In the genomic region with DNA sequence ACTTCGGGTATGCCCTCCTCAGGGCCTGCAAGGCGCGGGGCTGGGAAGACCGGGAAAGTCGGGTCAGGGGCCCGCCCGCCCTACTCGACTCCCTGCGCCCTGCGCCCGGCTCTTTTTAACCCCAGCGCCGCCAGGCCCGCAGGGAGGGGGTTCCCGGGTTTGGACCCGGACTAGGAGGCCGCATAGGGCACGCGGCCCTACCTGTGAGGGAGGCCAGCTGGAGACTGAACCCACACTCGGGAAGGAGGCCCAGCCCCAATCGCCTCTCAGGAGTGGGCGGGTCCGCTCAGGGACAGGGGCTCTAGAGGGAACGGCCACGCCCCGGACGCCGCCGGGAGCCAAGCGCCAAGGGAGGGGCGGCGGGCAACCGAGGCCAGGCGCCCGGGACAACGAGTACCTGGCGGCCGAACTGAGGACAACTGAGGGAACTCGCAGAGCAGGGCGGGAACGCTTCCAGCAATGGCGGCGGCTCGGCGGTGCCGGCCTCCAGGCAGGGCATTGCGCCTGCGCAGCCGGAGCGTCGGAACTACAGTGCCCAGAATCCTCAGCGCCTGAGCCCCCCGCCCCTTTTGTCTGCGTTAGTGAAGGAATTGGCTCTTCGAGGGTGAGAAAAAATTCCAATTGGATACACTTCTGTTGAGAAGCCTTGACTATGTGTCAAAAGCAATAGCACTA, we compare ENCODE assay signal across 8 cellular contexts.
DNase-seq lines count a peak whose midpoint lies in the region; ATAC-seq lines count a peak whose summit lies in the region.

TSS of gene ZNF624 (minus strand) at position 484 of the 675 bp plus-strand sequence.

- ATAC-seq in GM19043 (IDR thresholded peaks at IDR 0.05; ENCODE audit: low read depth, unreplicated experiment) = peak; percentile 86
- peak; percentile 96 for ATAC-seq in HG03354 (IDR thresholded peaks at IDR 0.05; ENCODE audit: poor library complexity, severe bottlenecking, unreplicated experiment)

- DNase-seq in AML-193 (lab: John Stamatoyannopoulos, UW) (peak; percentile 45 to 67), NCI-H446 treated with DMSO at 0.1 percent for 48 hours (lab: John Stamatoyannopoulos, UW) (peak; percentile 79), kidney glomerular epithelial cell (lab: John Stamatoyannopoulos, UW) (peak; percentile 97)
- DNase-seq in activated CD4-positive, alpha-beta T cell treated with anti-CD3 and anti-CD28 coated beads for 4 hours = peak; percentile 86 to 89
- DNase-seq in stimulated activated CD4-positive, alpha-beta T cell treated with anti-CD3 and anti-CD28 coated beads, Interleukin-15, amount 100 ng/mL, for 48 hours (ENCODE audit: low read depth in 2 of 2) = peak; percentile 77 to 86

- peak within 1 kb of the TSS; percentile 89 for H3K27ac ChIP-seq in cingulate gyrus (ENCODE audit: low read depth, low read length)

Comparison
In these comparisons a context has a peak if more than half of its experiments do, and no peak if none do; other contexts are left out.
1. Peak in every context shown above with its lines: DNase-seq, ATAC-seq and H3K27ac ChIP-seq.